8 cellular contexts compared by ENCODE assay signal in the genomic region with DNA sequence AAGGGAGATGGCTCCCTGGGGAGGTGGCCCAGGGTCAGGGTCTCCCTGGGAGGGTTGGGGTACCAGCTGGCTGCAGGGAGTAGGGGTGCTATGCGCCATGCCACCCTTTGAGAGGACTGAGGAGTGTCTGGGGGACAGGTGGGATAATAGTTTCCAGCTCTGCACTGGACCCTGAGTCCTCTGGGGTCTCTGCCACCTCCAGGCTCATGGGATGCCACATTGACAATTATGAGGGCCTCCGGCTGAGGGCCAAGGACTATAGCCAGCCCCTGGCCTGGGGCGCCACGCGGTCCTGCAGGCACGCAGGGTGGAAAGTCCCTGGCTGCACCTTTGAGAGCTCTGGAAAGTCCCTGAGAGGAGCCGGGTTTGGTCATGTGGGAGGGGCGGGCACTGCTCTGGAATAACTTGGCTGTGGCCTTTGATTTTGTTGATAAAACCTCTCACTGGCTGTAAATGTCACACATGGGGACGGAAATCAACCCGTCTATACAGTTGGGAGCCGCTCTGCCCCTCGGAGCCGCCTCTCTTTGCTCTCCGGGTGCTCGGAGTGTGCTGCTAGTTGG. TPM values are rescaled to one million over a fixed set of nuclear protein-coding genes. Genes with fewer than 3 reads are reported as not detected.
DNase-seq lines count a peak whose midpoint lies in the region; ATAC-seq and TF ChIP-seq lines count a peak whose summit lies in the region.

No MANE protein-coding gene starts in this region.

- H2AFZ ChIP-seq in GM23248, result no peak overlapping the region

- H3K36me3 Mint-ChIP-seq in Calu3 (ENCODE audit: insufficient read depth, unreplicated experiment) (peaks cover 54% of the 10 kb centered on the region), CD14-positive monocyte (peaks cover 45 to 81% of the 10 kb centered on the region in 2 donors)
- peaks cover 38% of the 10 kb centered on the region for H3K36me3 Mint-ChIP-seq in activated naive CD8-positive, alpha-beta T cell treated with anti-CD3 and anti-CD28 coated beads, Interleukin-2, amount 50 U/mL, for 24 hours (ENCODE audit: low read depth)

- in situ Hi-C loops in GM23248 (cut with MboI), result no loop called here

- H3F3A ChIP-seq in GM23248 (ENCODE audit: insufficient read depth), result peaks cover 11% of the 10 kb centered on the region

- WGBS in GM23248 (ENCODE audit: low coverage in 1 of 2, low lambda C conversion rate in 2 of 2, missing lambda C conversion rate in 2 of 2), 2 experiments, result 40 to 47% methylated on average over 12 to 15 of the region's 15 CpGs

- BruUV-seq in Calu3 (replicated peaks; lab: Mats Ljungman, UMichigan), result no TSS peak

- H3K9me3 Mint-ChIP-seq in Calu3 (ENCODE audit: low read depth, unreplicated experiment) (no peaks in the 10 kb centered on the region), CD14-positive monocyte (no peaks in the 10 kb centered on the region)
- H3K9me3 Mint-ChIP-seq in activated naive CD8-positive, alpha-beta T cell treated with anti-CD3 and anti-CD28 coated beads, Interleukin-2, amount 50 U/mL, for 24 hours, result no peaks in the 10 kb centered on the region

- no peaks in the 10 kb centered on the region for H3K9me2 ChIP-seq in GM23248 (ENCODE audit: insufficient read depth)

- no peaks in the 10 kb centered on the region for H3K9me3 ChIP-seq in GM23248 (ENCODE audit: low read depth)

- peaks cover 3% of the 10 kb centered on the region; the same call in 1 of the 2 replicates for H3K36me3 ChIP-seq in GM23248 (ENCODE audit: low read depth)

- TF ChIP-seq CTCF in Calu3 (IDR thresholded peaks at IDR 0.05; ENCODE audit: unreplicated experiment), result no peak
- TF ChIP-seq CTCF in CD14-positive monocyte (IDR thresholded peaks at IDR 0.05), result no peak

- peaks cover 25% of the 10 kb centered on the region for H3K79me2 ChIP-seq in GM23248 (ENCODE audit: insufficient read depth)

- CTCF ChIA-PET in Calu3 (lab: Charles Lee), result interaction anchor here (1.2 to 2.3 kb wide), 4 partner anchors 16 to 127 kb away, joined by 3 to 12 read pairs (median 8); partner anchors contain the start of gene TRAF2

- H3K27ac Mint-ChIP-seq in Calu3 (ENCODE audit: unreplicated experiment) (peak overlapping the region; percentile 95), CD14-positive monocyte (peak overlapping the region in 3 of 7 donors; percentile 20 to 63 (median 36))
- peak overlapping the region; percentile 87 for H3K27ac Mint-ChIP-seq in activated naive CD8-positive, alpha-beta T cell treated with anti-CD3 and anti-CD28 coated beads, Interleukin-2, amount 50 U/mL, for 24 hours

- H3K4me3 Mint-ChIP-seq in Calu3 (ENCODE audit: low read depth, unreplicated experiment) (peak overlapping the region; percentile 58), CD14-positive monocyte (no peak overlapping the region)
- peak overlapping the region; percentile 46 for H3K4me3 Mint-ChIP-seq in activated naive CD8-positive, alpha-beta T cell treated with anti-CD3 and anti-CD28 coated beads, Interleukin-2, amount 50 U/mL, for 24 hours

- H3K4me1 Mint-ChIP-seq in Calu3 (ENCODE audit: low read depth, unreplicated experiment) (peaks cover 21% of the 10 kb centered on the region), CD14-positive monocyte (peaks cover 2% of the 10 kb centered on the region)
- peaks cover 50% of the 10 kb centered on the region for H3K4me1 Mint-ChIP-seq in activated naive CD8-positive, alpha-beta T cell treated with anti-CD3 and anti-CD28 coated beads, Interleukin-2, amount 50 U/mL, for 24 hours

- DNase-seq in Calu3 (peak; percentile 88), GM23248 (peak; percentile 84), SHP77 (lab: John Stamatoyannopoulos, UW) (peak; percentile 59 to 80), kidney tubule cell (ENCODE audit: low spot score) (peak; percentile 95), CD14-positive monocyte (ENCODE audit: low spot score) (no peak), SKM-1 treated with dmso at 0.1 percent for 144 hours (lab: John Stamatoyannopoulos, UW; ENCODE audit: unreplicated experiment) (no peak)
- peak; percentile 85 for DNase-seq in activated naive CD8-positive, alpha-beta T cell treated with anti-CD3 and anti-CD28 coated beads, Interleukin-2, amount 50 U/mL, for 24 hours
- DNase-seq in stimulated activated CD4-positive, alpha-beta T cell treated with anti-CD3 and anti-CD28 coated beads, TNF-alpha, amount 100 ng/mL, for 48 hours (ENCODE audit: low read depth in 3 of 3), result peak; percentile 76 to 81 (median 77)

- no peak overlapping the region for H3K4me3 ChIP-seq in GM23248

- H3K27ac ChIP-seq in GM23248, result peak overlapping the region; percentile 67

- no peaks in the 10 kb centered on the region for H4K20me1 ChIP-seq in GM23248 (ENCODE audit: insufficient read depth)

- intact Hi-C loops in Calu3 (cut with micrococcal nuclease; ENCODE audit: unreplicated experiment), result no loop called here
- intact Hi-C loops in CD14-positive monocyte (cut with micrococcal nuclease), result no loop called here

- H3K27me3 Mint-ChIP-seq in Calu3 (ENCODE audit: unreplicated experiment), result no peaks in the 10 kb centered on the region
- H3K27me3 Mint-ChIP-seq in activated naive CD8-positive, alpha-beta T cell treated with anti-CD3 and anti-CD28 coated beads, Interleukin-2, amount 50 U/mL, for 24 hours, result no peaks in the 10 kb centered on the region
- H3K27me3 Mint-ChIP-seq in CD14-positive monocyte (ENCODE audit: low read depth in 3 of 3), result no peaks in the 10 kb centered on the region

- H3K27me3 ChIP-seq in GM23248 (replicated peaks; ENCODE audit: insufficient read depth), result no peaks in the 10 kb centered on the region

- H3K4me2 ChIP-seq in GM23248 (ENCODE audit: unreplicated experiment), result peak overlapping the region; percentile 30

- H3K9ac ChIP-seq in GM23248, result peak overlapping the region; percentile 64

- ATAC-seq in activated naive CD8-positive, alpha-beta T cell treated with anti-CD3 and anti-CD28 coated beads, Interleukin-2, amount 50 U/mL, for 24 hours, result peak; percentile 84

- peaks cover 19% of the 10 kb centered on the region for H3K4me1 ChIP-seq in GM23248 (ENCODE audit: insufficient read depth)

RNA-seq across cellular contexts. Expression of gene TRAF2, which starts 16.0 kb away (rescaled TPM):
- 47.8 and 50.5 TPM in 2 replicates for total RNA-seq in Calu3 (2022)
- 8.1 and 11.5 TPM in 2 replicates for total RNA-seq in GM23248 (2014; rRNA removed; shearing (Covaris generic))
- 14.3 and 15.0 TPM in 2 replicates for polyA plus RNA-seq in GM23248 (2016; fragmentation: Nextera tagmentation; extraction: Ambion mirVana)
- 1 to 10 TPM; 1.6 to 2.0 TPM for polyA plus RNA-seq in CD14-positive monocyte

RNA-seq across cellular contexts. Expression of gene EDF1, which starts 36.2 kb away (rescaled TPM):
- total RNA-seq in Calu3 (2022), result 233 and 238 TPM in 2 replicates
- 299 and 305 TPM in 2 replicates for total RNA-seq in GM23248 (2014; rRNA removed; shearing (Covaris generic))
- 567 and 586 TPM in 2 replicates for polyA plus RNA-seq in GM23248 (2016; fragmentation: Nextera tagmentation; extraction: Ambion mirVana)
- polyA plus RNA-seq in CD14-positive monocyte, result 100 to 1,000 TPM; 245 to 264 TPM

RNA-seq across cellular contexts. Expression of gene FBXW5, which starts 42.2 kb away (rescaled TPM):
- 49.9 and 50.8 TPM in 2 replicates for total RNA-seq in Calu3 (2022)
- total RNA-seq in GM23248 (2014; rRNA removed; shearing (Covaris generic)), result 234 and 259 TPM in 2 replicates
- 110 and 113 TPM in 2 replicates for polyA plus RNA-seq in GM23248 (2016; fragmentation: Nextera tagmentation; extraction: Ambion mirVana)
- 10 to 100 TPM; 85.3 to 92.7 TPM for polyA plus RNA-seq in CD14-positive monocyte

RNA-seq across cellular contexts. Expression of gene C8G, which starts 42.7 kb away (rescaled TPM):
- 3.9 and 4.0 TPM in 2 replicates for total RNA-seq in Calu3 (2022)
- total RNA-seq in GM23248 (2014; rRNA removed; shearing (Covaris generic)), result not detected in 2 replicates
- 0.49 TPM in 1 of 2 replicates, not detected in the other for polyA plus RNA-seq in GM23248 (2016; fragmentation: Nextera tagmentation; extraction: Ambion mirVana)
- polyA plus RNA-seq in CD14-positive monocyte, result under 1 TPM in 1 of 2 donors, not detected in 1; 0.55 TPM

RNA-seq across cellular contexts. Expression of gene LCN12, which starts 49.7 kb away (rescaled TPM):
- 3.8 and 3.9 TPM in 2 replicates for total RNA-seq in Calu3 (2022)
- total RNA-seq in GM23248 (2014; rRNA removed; shearing (Covaris generic)), result not detected in 2 replicates
- not detected in 2 replicates for polyA plus RNA-seq in GM23248 (2016; fragmentation: Nextera tagmentation; extraction: Ambion mirVana)
- polyA plus RNA-seq in CD14-positive monocyte, result not detected

Comparison
In these comparisons a context has a peak if more than half of its experiments do, and no peak if none do; other contexts are left out.
1. DNase-seq: peak in Calu3 (single experiment), GM23248 (single experiment), SHP77 (2 of 2), activated naive CD8-positive, alpha-beta T cell treated with anti-CD3 and anti-CD28 coated beads, Interleukin-2, amount 50 U/mL, for 24 hours (single experiment), kidney tubule cell (single experiment) and stimulated activated CD4-positive, alpha-beta T cell treated with anti-CD3 and anti-CD28 coated beads, TNF-alpha, amount 100 ng/mL, for 48 hours (3 of 3); none in CD14-positive monocyte (single experiment) and SKM-1 treated with dmso at 0.1 percent for 144 hours (single experiment).
2. H3K4me3 Mint-ChIP-seq: peak in Calu3 (single experiment) and activated naive CD8-positive, alpha-beta T cell treated with anti-CD3 and anti-CD28 coated beads, Interleukin-2, amount 50 U/mL, for 24 hours (single experiment); none in CD14-positive monocyte (0 of 2).